14 cellular contexts compared by ENCODE assay signal in genomic region chr11:130478881-130479280, GRCh38. TPM values are rescaled to one million over a fixed set of nuclear protein-coding genes. Genes with fewer than 3 reads are reported as not detected.
A peak's percentile ranks its signal among the peaks of the same experiment; 100 is the strongest.
DNase-seq lines count a peak whose midpoint lies in the region; ATAC-seq and TF ChIP-seq lines count a peak whose summit lies in the region.
"Had no signal": no experiment of that assay in that cellular context is flagged by ENCODE, and none has a peak within 500 bp of the region (broad histone marks: within the 10 kb centered on the region; RNA-seq: fewer than 3 reads in every experiment).

No MANE protein-coding gene starts in this region.

- H3K9me3 Mint-ChIP-seq in activated CD8-positive, alpha-beta memory T cell treated with anti-CD3 and anti-CD28 coated beads, Interleukin-2, amount 10 ng/mL, durations not matched to agents 7 days and 5 days (ENCODE audit: low read depth): no peaks in the 10 kb centered on the region
- H3K9me3 Mint-ChIP-seq: dendritic cell treated with granulocyte-macrophage colony-stimulating factor and Interleukin-4, amounts not matched to agents 40 ng/mL and 50 ng/mL, for 4 days had no signal

- no peak for TF ChIP-seq POLR2A in uterus (IDR thresholded peaks at IDR 0.05)

- H3K36me3 Mint-ChIP-seq in activated CD8-positive, alpha-beta memory T cell treated with anti-CD3 and anti-CD28 coated beads, Interleukin-2, amount 10 ng/mL, durations not matched to agents 7 days and 5 days: no peaks in the 10 kb centered on the region

- H3K27ac ChIP-seq in coronary artery: peak overlapping the region; percentile 64 to 90
- peak overlapping the region; percentile 93 for H3K27ac ChIP-seq in mesodermal cell (ENCODE audit: low read depth, low read length, severe bottlenecking)
- peak overlapping the region; percentile 58 to 71 for H3K27ac ChIP-seq in uterus
- H3K27ac ChIP-seq: SK-N-MC had no signal

- H3K27me3 ChIP-seq in uterus: no peaks in the 10 kb centered on the region

- H3K4me1 ChIP-seq in mesodermal cell (ENCODE audit: control insufficient read depth, insufficient read depth, low read length, poor library complexity, severe bottlenecking) (peaks cover 45% of the 10 kb centered on the region), uterus (peaks cover 13 to 18% of the 10 kb centered on the region in 2 donors)

- peak overlapping the region; percentile 25 for H3K4me3 ChIP-seq in coronary artery
- no peak overlapping the region for H3K4me3 ChIP-seq in mesodermal cell (ENCODE audit: extremely low read depth, insufficient read depth, low read length, poor library complexity, severe bottlenecking)
- H3K4me3 ChIP-seq in uterus: no peak overlapping the region
- H3K4me3 ChIP-seq: SK-N-MC had no signal

- peaks cover 5% of the 10 kb centered on the region for H3K36me3 ChIP-seq in mesodermal cell (ENCODE audit: control insufficient read depth, insufficient read depth, low read length)
- no peaks in the 10 kb centered on the region for H3K36me3 ChIP-seq in uterus

- no peak overlapping the region for H3K27ac Mint-ChIP-seq in activated CD8-positive, alpha-beta memory T cell treated with anti-CD3 and anti-CD28 coated beads, Interleukin-2, amount 10 ng/mL, durations not matched to agents 7 days and 5 days
- H3K27ac Mint-ChIP-seq: dendritic cell treated with granulocyte-macrophage colony-stimulating factor and Interleukin-4, amounts not matched to agents 40 ng/mL and 50 ng/mL, for 4 days had no signal

- DNase-seq in activated CD8-positive, alpha-beta memory T cell treated with anti-CD3 and anti-CD28 coated beads, Interleukin-2, amount 10 ng/mL, durations not matched to agents 7 days and 5 days: peak; percentile 22
- DNase-seq in activated CD8-positive, alpha-beta memory T cell treated with anti-CD3 and anti-CD28 coated beads for 24 hours: no peak
- DNase-seq in coronary artery (ENCODE audit: low spot score) (no peak), uterus (no peak), NCI-H2171 treated with DMSO at 0.1 percent for 48 hours (lab: John Stamatoyannopoulos, UW) (no peak), NCI-H2107 treated with DMSO at 0.1 percent for 48 hours (lab: John Stamatoyannopoulos, UW; ENCODE audit: unreplicated experiment) (no peak), NCI-H1694 (lab: John Stamatoyannopoulos, UW) (no peak)
- DNase-seq: activated CD4-positive, alpha-beta T cell treated with anti-CD3 and anti-CD28 coated beads for 1 hour; activated gamma-delta T cell; DMS53; NCI-H524 treated with DMSO at 0.1 percent for 48 hours had no signal

- WGBS in mesodermal cell (ENCODE audit: insufficient coverage in 2 of 2), 2 experiments: 90 to 92% methylated on average over 3 of the region's 4 CpGs

- H3K27me3 Mint-ChIP-seq in activated CD8-positive, alpha-beta memory T cell treated with anti-CD3 and anti-CD28 coated beads, Interleukin-2, amount 10 ng/mL, durations not matched to agents 7 days and 5 days: peaks cover 3% of the 10 kb centered on the region
- H3K27me3 Mint-ChIP-seq: dendritic cell treated with granulocyte-macrophage colony-stimulating factor and Interleukin-4, amounts not matched to agents 40 ng/mL and 50 ng/mL, for 4 days had no signal

- intact Hi-C loops in uterus (cut with DNase I; ENCODE audit: low total_unique reads): no loop called here

- H3K9me3 ChIP-seq in mesodermal cell (ENCODE audit: control insufficient read depth, low read length) (no peaks in the 10 kb centered on the region), uterus (no peaks in the 10 kb centered on the region)

- TF ChIP-seq CTCF in coronary artery (IDR thresholded peaks at IDR 0.05) (no peak), uterus (IDR thresholded peaks at IDR 0.05) (no peak)

- no peak for ATAC-seq in activated CD8-positive, alpha-beta memory T cell treated with anti-CD3 and anti-CD28 coated beads, Interleukin-2, amount 10 ng/mL, durations not matched to agents 7 days and 5 days

- no peaks in the 10 kb centered on the region for H3K4me1 Mint-ChIP-seq in activated CD8-positive, alpha-beta memory T cell treated with anti-CD3 and anti-CD28 coated beads, Interleukin-2, amount 10 ng/mL, durations not matched to agents 7 days and 5 days

- no peak overlapping the region for H3K4me3 Mint-ChIP-seq in activated CD8-positive, alpha-beta memory T cell treated with anti-CD3 and anti-CD28 coated beads, Interleukin-2, amount 10 ng/mL, durations not matched to agents 7 days and 5 days
- H3K4me3 Mint-ChIP-seq: dendritic cell treated with granulocyte-macrophage colony-stimulating factor and Interleukin-4, amounts not matched to agents 40 ng/mL and 50 ng/mL, for 4 days had no signal

- CTCF ChIA-PET in activated CD8-positive, alpha-beta memory T cell treated with anti-CD3 and anti-CD28 coated beads, Interleukin-2, amount 10 ng/mL, durations not matched to agents 7 days and 5 days (lab: Charles Lee): no interaction called here

RNA-seq across cellular contexts. Expression of gene ADAMTS15, which starts 30.4 kb away (rescaled TPM):
- not detected for total RNA-seq in activated CD8-positive, alpha-beta memory T cell treated with anti-CD3 and anti-CD28 coated beads, Interleukin-2, amount 10 ng/mL, durations not matched to agents 7 days and 5 days
- 4.4 TPM for polyA plus RNA-seq in mesodermal cell (2013, experiment 1 of 2)
- polyA plus RNA-seq in mesodermal cell (2013, experiment 2 of 2): 4.1 TPM
- total RNA-seq in uterus: 10 to 100 TPM in 1 of 4 donors, 1 to 10 TPM in 3; 2.0 to 16.6 (median 6.1) TPM

RNA-seq across cellular contexts. Expression of gene ADAMTS8, which starts 50.5 kb away (rescaled TPM):
- not detected for total RNA-seq in activated CD8-positive, alpha-beta memory T cell treated with anti-CD3 and anti-CD28 coated beads, Interleukin-2, amount 10 ng/mL, durations not matched to agents 7 days and 5 days
- 0.18 TPM for polyA plus RNA-seq in mesodermal cell (2013, experiment 1 of 2)
- not detected for polyA plus RNA-seq in mesodermal cell (2013, experiment 2 of 2)
- total RNA-seq in uterus: 1 to 10 TPM; 1.2 to 7.3 (median 4.6) TPM
